34 cellular contexts compared by ENCODE assay signal in the genomic region with DNA sequence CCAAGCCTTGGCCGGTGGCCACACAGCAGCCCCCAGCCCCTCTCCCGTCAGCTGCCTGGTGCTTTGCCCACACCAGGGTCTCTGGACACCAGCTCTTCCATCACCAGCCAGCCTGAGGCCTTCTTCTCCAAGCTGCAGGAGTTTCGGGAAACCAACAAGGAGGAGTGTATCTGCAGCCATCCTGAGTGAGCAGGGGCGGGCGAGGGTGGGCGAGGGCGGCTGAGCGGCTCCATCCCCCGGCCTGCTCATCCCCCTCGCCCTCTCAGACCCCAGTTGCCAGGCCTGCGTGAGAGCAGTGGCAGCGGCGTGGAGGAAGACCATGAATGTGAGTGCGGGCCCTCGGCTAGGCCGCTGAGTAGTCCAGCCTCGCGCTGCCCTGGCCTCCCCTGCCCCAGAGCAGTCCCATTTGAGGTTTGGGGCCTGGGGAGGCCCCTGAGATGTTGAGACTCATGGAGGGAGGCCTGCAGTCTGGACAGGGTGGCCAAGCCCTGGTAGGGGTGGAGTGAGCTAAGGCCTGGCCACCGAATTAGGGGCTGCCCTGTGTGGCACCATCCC. TPM values are rescaled to one million over a fixed set of nuclear protein-coding genes. Genes with fewer than 3 reads are reported as not detected.
"Had no signal": no experiment of that assay in that cellular context is flagged by ENCODE, and none has a peak within 500 bp of the region (broad histone marks: within the 10 kb centered on the region; RNA-seq: fewer than 3 reads in every experiment).

No MANE protein-coding gene starts in this region.

- H3K27ac ChIP-seq: brain microvascular endothelial cell, Peyer's patch, SJSA1 had no signal

- H3K4me1 Mint-ChIP-seq: activated CD4-positive, alpha-beta T cell treated with anti-CD3 and anti-CD28 coated beads for 36 hours; activated CD4-positive, alpha-beta T cell treated with anti-CD3 and anti-CD28 coated beads, Interleukin-2, amount 10 ng/mL, durations not matched to agents 7 days and 5 days; activated naive CD4-positive, alpha-beta T cell treated with anti-CD3 and anti-CD28 coated beads, Interleukin-2, amount 10 ng/mL, durations not matched to agents 7 days and 5 days; activated naive CD8-positive, alpha-beta T cell treated with anti-CD3 and anti-CD28 coated beads, Interleukin-2, amount 50 U/mL, for 24 hours; WTC11 had no signal

- DNase-seq: activated CD4-positive, alpha-beta T cell treated with anti-CD3 and anti-CD28 coated beads for 36 hours; activated CD4-positive, alpha-beta T cell treated with anti-CD3 and anti-CD28 coated beads, Interleukin-2, amount 10 ng/mL, durations not matched to agents 7 days and 5 days; activated CD4-positive, alpha-beta T cell treated with anti-CD3 and anti-CD28 coated beads, Interleukin-2, amount 50 U/mL, for 48 hours; activated CD8-positive, alpha-beta memory T cell treated with anti-CD3 and anti-CD28 coated beads, Interleukin-2, amount 50 U/mL, for 4 hours; activated effector memory CD4-positive, alpha-beta T cell treated with Interleukin-2 at 50 U/mL for 16 hours; activated naive CD4-positive, alpha-beta T cell treated with anti-CD3 and anti-CD28 coated beads, Interleukin-2, amount 10 ng/mL, durations not matched to agents 7 days and 5 days; activated naive CD8-positive, alpha-beta T cell treated with anti-CD3 and anti-CD28 coated beads, Interleukin-2, amount 50 U/mL, for 24 hours; activated T-cell treated with anti-CD3 and anti-CD28 coated beads, Interleukin-2, amount 50 U/mL, for 48 hours; anterior cingulate cortex; brain microvascular endothelial cell; Kasumi-1; KG1; MG63; NCI-H1092; NCI-H1436 treated with DMSO at 0.1 percent for 48 hours; NCI-H1694 treated with DMSO at 0.1 percent for 48 hours; NCI-H2029; NCI-H345; NCI-H510A; NCI-H526; NCI-H748 treated with DMSO at 0.1 percent for 48 hours; NK-92 treated with Interleukin-12 subunit alpha and Interleukin-12 subunit beta, amount 100 ng/mL, for 24 hours; PC-3; Peyer's patch; RPMI8226; SHP77 treated with DMSO at 0.1 percent for 48 hours; SK-N-SH had no signal

- ATAC-seq: activated CD4-positive, alpha-beta T cell treated with anti-CD3 and anti-CD28 coated beads for 36 hours; activated CD4-positive, CD25-positive, alpha-beta regulatory T cell treated with anti-CD3 and anti-CD28 coated beads, Interleukin-2, amount 50 U/mL, for 24 hours; activated naive CD8-positive, alpha-beta T cell treated with anti-CD3 and anti-CD28 coated beads, Interleukin-2, amount 50 U/mL, for 24 hours; PC-3; WTC11 had no signal

- H3K9me3 ChIP-seq: MG63, Peyer's patch, SJSA1, SK-N-SH had no signal

- H3K27ac Mint-ChIP-seq: activated CD4-positive, alpha-beta T cell treated with anti-CD3 and anti-CD28 coated beads for 36 hours; activated CD4-positive, alpha-beta T cell treated with anti-CD3 and anti-CD28 coated beads, Interleukin-2, amount 10 ng/mL, durations not matched to agents 7 days and 5 days; activated naive CD4-positive, alpha-beta T cell treated with anti-CD3 and anti-CD28 coated beads, Interleukin-2, amount 10 ng/mL, durations not matched to agents 7 days and 5 days; activated naive CD8-positive, alpha-beta T cell; activated naive CD8-positive, alpha-beta T cell treated with anti-CD3 and anti-CD28 coated beads, Interleukin-2, amount 50 U/mL, for 24 hours; WTC11 had no signal

- H3K4me2 ChIP-seq: SK-N-SH had no signal

- H3K27me3 Mint-ChIP-seq: activated CD4-positive, alpha-beta T cell treated with anti-CD3 and anti-CD28 coated beads for 36 hours; activated CD4-positive, alpha-beta T cell treated with anti-CD3 and anti-CD28 coated beads, Interleukin-2, amount 10 ng/mL, durations not matched to agents 7 days and 5 days; activated naive CD4-positive, alpha-beta T cell treated with anti-CD3 and anti-CD28 coated beads, Interleukin-2, amount 10 ng/mL, durations not matched to agents 7 days and 5 days; activated naive CD8-positive, alpha-beta T cell; activated naive CD8-positive, alpha-beta T cell treated with anti-CD3 and anti-CD28 coated beads, Interleukin-2, amount 50 U/mL, for 24 hours; central memory CD8-positive, alpha-beta T cell had no signal

- H3K9ac ChIP-seq: SK-N-SH had no signal

- H3K27me3 ChIP-seq: brain microvascular endothelial cell, MG63, Peyer's patch, SJSA1 had no signal

- H3K4me3 ChIP-seq: MG63, Peyer's patch, SJSA1 had no signal

- H3K4me3 Mint-ChIP-seq: activated CD4-positive, alpha-beta T cell treated with anti-CD3 and anti-CD28 coated beads for 36 hours; activated CD4-positive, alpha-beta T cell treated with anti-CD3 and anti-CD28 coated beads, Interleukin-2, amount 10 ng/mL, durations not matched to agents 7 days and 5 days; activated naive CD4-positive, alpha-beta T cell treated with anti-CD3 and anti-CD28 coated beads, Interleukin-2, amount 10 ng/mL, durations not matched to agents 7 days and 5 days; activated naive CD8-positive, alpha-beta T cell; activated naive CD8-positive, alpha-beta T cell treated with anti-CD3 and anti-CD28 coated beads, Interleukin-2, amount 50 U/mL, for 24 hours; central memory CD8-positive, alpha-beta T cell; T-helper 1 cell treated with Interleukin-12 subunit alpha and Interleukin-12 subunit beta and Interleukin-4 antibody, amounts not matched to agents 30 μg/mL and 1 μg/mL, for 36 hours; T-helper 2 cell treated with Interferon-gamma antibody and Interleukin-4, amounts not matched to agents 5 μg/mL and 100 μg/mL, for 36 hours; WTC11 had no signal

- H3K4me1 ChIP-seq: Peyer's patch, SJSA1 had no signal

- H3K9me3 Mint-ChIP-seq: activated CD4-positive, alpha-beta T cell treated with anti-CD3 and anti-CD28 coated beads, Interleukin-2, amount 10 ng/mL, durations not matched to agents 7 days and 5 days; activated naive CD4-positive, alpha-beta T cell treated with anti-CD3 and anti-CD28 coated beads, Interleukin-2, amount 10 ng/mL, durations not matched to agents 7 days and 5 days; activated naive CD8-positive, alpha-beta T cell treated with anti-CD3 and anti-CD28 coated beads, Interleukin-2, amount 50 U/mL, for 24 hours; central memory CD8-positive, alpha-beta T cell; T-helper 1 cell treated with Interleukin-12 subunit alpha and Interleukin-12 subunit beta and Interleukin-4 antibody, amounts not matched to agents 30 μg/mL and 1 μg/mL, for 36 hours; T-helper 2 cell treated with Interferon-gamma antibody and Interleukin-4, amounts not matched to agents 5 μg/mL and 100 μg/mL, for 36 hours; WTC11 had no signal

RNA-seq across cellular contexts. Expression of a gene that starts 34.1 kb away (rescaled TPM):
- total RNA-seq: PC-3, Peyer's patch, SJSA1 had no signal
